ENCODE assay signal across 1 cellular context in genomic region chr3:16033889-16034687, GRCh38.
A peak's percentile ranks its signal among the peaks of the same experiment; 100 is the strongest.
TF ChIP-seq lines count a peak whose summit lies in the region.

No MANE protein-coding gene starts in this region.

TF ChIP-seq in SK-N-SH, 30 proteins besides CTCF, POLR2A, EP300 and RAD21 (continued from another document):
- no peak for TF ChIP-seq ZBTB33 (IDR thresholded peaks at IDR 0.05; ENCODE audit: borderline replicate concordance, low read depth)
- TF ChIP-seq MEF2A (IDR thresholded peaks at IDR 0.05; ENCODE audit: borderline replicate concordance, low read depth) = no peak
- no peak for TF ChIP-seq USF1 (IDR thresholded peaks at IDR 0.05; ENCODE audit: borderline replicate concordance, low read depth)
- no peak for TF ChIP-seq REST (IDR thresholded peaks at IDR 0.05; ENCODE audit: low read depth, low read length)
- TF ChIP-seq PBX3 (IDR thresholded peaks at IDR 0.05) = peak; percentile 31; the same call in 1 of the 2 replicates
- TF ChIP-seq YY1 (IDR thresholded peaks at IDR 0.05; ENCODE audit: low read depth) = no peak
- TF ChIP-seq NRF1 (IDR thresholded peaks at IDR 0.05; ENCODE audit: low read depth, low read length) = no peak
- no peak for TF ChIP-seq CHD2 (IDR thresholded peaks at IDR 0.05; ENCODE audit: low read length, partially characterized antibody)
TF ChIP-seq in SK-N-SH: peak in this region for 6.
